Comparison of ENCODE assay signal across 22 cellular contexts in genomic region chrX:14073158-14073557, GRCh38.
"Had no signal": no experiment of that assay in that cellular context is flagged by ENCODE, and none has a peak within 500 bp of the region (broad histone marks: within the 10 kb centered on the region; RNA-seq: fewer than 3 reads in every experiment).

No MANE protein-coding gene starts in this region.

- H2AFZ ChIP-seq: neural progenitor cell had no signal

- H3K4me2 ChIP-seq: neural progenitor cell had no signal

- H3K4me1 ChIP-seq: left ventricle myocardium inferior, neural progenitor cell, psoas muscle, suprapubic skin had no signal

- ATAC-seq: psoas muscle; right cardiac atrium; stimulated activated naive CD8-positive, alpha-beta T cell treated with anti-CD3 and anti-CD28 coated beads, Interleukin-15, amount 100 ng/mL, for 72 hours had no signal

- DNase-seq: activated CD4-positive, CD25-positive, alpha-beta regulatory T cell treated with anti-CD3 and anti-CD28 coated beads, Interleukin-2, amount 50 U/mL, for 72 hours; activated CD8-positive, alpha-beta memory T cell treated with anti-CD3 and anti-CD28 coated beads for 24 hours; activated CD8-positive, alpha-beta memory T cell treated with anti-CD3 and anti-CD28 coated beads, Interleukin-2, amount 50 U/mL, for 48 hours; activated effector memory CD4-positive, alpha-beta T cell treated with Interleukin-2 at 50 U/mL for 16 hours; activated naive CD4-positive, alpha-beta T cell treated with anti-CD3 and anti-CD28 coated beads, Interleukin-2, amount 50 U/mL, for 16 hours; activated T-cell treated with anti-CD3 and anti-CD28 coated beads, Interleukin-2, amount 50 U/mL, for 48 hours; caudate nucleus; dorsolateral prefrontal cortex; head of caudate nucleus; left ventricle myocardium inferior; mammary epithelial cell; psoas muscle; right cardiac atrium; stimulated activated naive CD8-positive, alpha-beta T cell treated with anti-CD3 and anti-CD28 coated beads, Interleukin-15, amount 100 ng/mL, for 72 hours; T-helper 1 cell; T1000; trophoblast cell had no signal

- FAIRE-seq: frontal cortex had no signal

- H3K9ac ChIP-seq: neural progenitor cell had no signal

- H3K9me3 ChIP-seq: left ventricle myocardium inferior, psoas muscle, suprapubic skin had no signal

- H3K4me1 Mint-ChIP-seq: neural progenitor cell; stimulated activated naive CD8-positive, alpha-beta T cell treated with anti-CD3 and anti-CD28 coated beads, Interleukin-15, amount 100 ng/mL, for 72 hours had no signal

- H3K4me3 Mint-ChIP-seq: neural progenitor cell; stimulated activated naive CD8-positive, alpha-beta T cell treated with anti-CD3 and anti-CD28 coated beads, Interleukin-15, amount 100 ng/mL, for 72 hours had no signal

- H3K27ac ChIP-seq: dorsolateral prefrontal cortex, epithelial cell of prostate, left ventricle myocardium inferior, neural progenitor cell, psoas muscle, skin epidermis, suprapubic skin had no signal

- H3K27ac Mint-ChIP-seq: neural progenitor cell; stimulated activated naive CD8-positive, alpha-beta T cell treated with anti-CD3 and anti-CD28 coated beads, Interleukin-15, amount 100 ng/mL, for 72 hours had no signal

- H3K27me3 ChIP-seq: neural progenitor cell, suprapubic skin had no signal

- H3K9me3 Mint-ChIP-seq: neural progenitor cell; stimulated activated naive CD8-positive, alpha-beta T cell treated with anti-CD3 and anti-CD28 coated beads, Interleukin-15, amount 100 ng/mL, for 72 hours had no signal

- H3K36me3 ChIP-seq: left ventricle myocardium inferior, neural progenitor cell, suprapubic skin had no signal

- H3K4me3 ChIP-seq: dorsolateral prefrontal cortex, left ventricle myocardium inferior, neural progenitor cell, psoas muscle, skin epidermis, suprapubic skin had no signal

- H3K27me3 Mint-ChIP-seq: stimulated activated naive CD8-positive, alpha-beta T cell treated with anti-CD3 and anti-CD28 coated beads, Interleukin-15, amount 100 ng/mL, for 72 hours had no signal

- H3K36me3 Mint-ChIP-seq: neural progenitor cell had no signal
